Comparison of ENCODE assay signal across 1 cellular context in the genomic region with DNA sequence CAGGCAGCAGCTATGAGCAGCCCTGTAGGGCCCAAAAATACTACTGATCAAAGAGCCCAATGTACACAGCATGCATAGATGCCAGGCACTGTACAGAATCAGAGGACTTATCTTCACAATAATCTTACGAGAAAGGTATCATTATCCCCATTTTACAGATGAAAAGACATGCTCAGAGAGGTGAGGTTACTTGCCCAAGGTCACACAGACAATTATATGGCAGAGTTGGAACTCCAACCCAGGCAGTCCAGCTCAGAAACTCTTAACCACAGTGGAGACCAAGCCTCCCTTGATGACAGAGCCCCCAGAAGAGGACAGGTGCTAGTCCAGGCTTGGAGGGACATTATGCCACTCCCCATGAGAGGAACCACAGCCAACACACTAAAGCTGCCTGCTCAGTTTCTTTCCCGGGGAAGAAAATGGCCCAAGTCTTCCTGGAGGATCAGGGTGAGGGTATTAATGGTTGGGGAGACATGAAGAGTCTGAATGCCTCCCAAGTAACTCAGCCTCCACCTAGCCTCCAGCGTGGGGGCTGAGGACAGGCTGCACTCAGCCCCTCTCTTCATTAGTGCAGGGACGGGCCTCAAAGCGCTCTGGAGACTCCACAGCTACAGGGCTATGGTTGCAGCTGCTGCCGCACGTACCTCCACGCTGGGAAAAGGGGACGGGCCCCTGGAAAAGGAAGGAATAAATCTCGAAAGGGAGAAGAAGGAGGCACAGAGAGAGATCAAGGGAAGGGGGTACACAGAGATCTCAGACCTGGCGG.
TF ChIP-seq lines count a peak whose summit lies in the region.

No MANE protein-coding gene starts in this region.

TF ChIP-seq in SK-N-SH treated with all-trans-retinoic acid at 6 μM for 48 hours, 23 proteins besides CTCF, POLR2A, EP300 and RAD21 (continued from another document):
- no peak for TF ChIP-seq ARNTL (CRISPR knock-in tag; IDR thresholded peaks at IDR 0.05; ENCODE audit: borderline replicate concordance, low read depth)
- TF ChIP-seq, protein P1, sequence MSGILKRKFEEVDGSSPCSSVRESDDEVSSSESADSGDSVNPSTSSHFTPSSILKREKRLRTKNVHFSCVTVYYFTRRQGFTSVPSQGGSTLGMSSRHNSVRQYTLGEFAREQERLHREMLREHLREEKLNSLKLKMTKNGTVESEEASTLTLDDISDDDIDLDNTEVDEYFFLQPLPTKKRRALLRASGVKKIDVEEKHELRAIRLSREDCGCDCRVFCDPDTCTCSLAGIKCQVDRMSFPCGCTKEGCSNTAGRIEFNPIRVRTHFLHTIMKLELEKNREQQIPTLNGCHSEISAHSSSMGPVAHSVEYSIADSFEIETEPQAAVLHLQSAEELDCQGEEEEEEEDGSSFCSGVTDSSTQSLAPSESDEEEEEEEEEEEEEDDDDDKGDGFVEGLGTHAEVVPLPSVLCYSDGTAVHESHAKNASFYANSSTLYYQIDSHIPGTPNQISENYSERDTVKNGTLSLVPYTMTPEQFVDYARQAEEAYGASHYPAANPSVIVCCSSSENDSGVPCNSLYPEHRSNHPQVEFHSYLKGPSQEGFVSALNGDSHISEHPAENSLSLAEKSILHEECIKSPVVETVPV (CRISPR knock-in tag; IDR thresholded peaks at IDR 0.05) = no peak
- TF ChIP-seq ZNF565 (CRISPR knock-in tag; conservative IDR thresholded peaks at IDR 0.05; ENCODE audit: low read depth) = no peak
- no peak for TF ChIP-seq ESRRG (CRISPR knock-in tag; IDR thresholded peaks at IDR 0.05)
- TF ChIP-seq, protein P2, sequence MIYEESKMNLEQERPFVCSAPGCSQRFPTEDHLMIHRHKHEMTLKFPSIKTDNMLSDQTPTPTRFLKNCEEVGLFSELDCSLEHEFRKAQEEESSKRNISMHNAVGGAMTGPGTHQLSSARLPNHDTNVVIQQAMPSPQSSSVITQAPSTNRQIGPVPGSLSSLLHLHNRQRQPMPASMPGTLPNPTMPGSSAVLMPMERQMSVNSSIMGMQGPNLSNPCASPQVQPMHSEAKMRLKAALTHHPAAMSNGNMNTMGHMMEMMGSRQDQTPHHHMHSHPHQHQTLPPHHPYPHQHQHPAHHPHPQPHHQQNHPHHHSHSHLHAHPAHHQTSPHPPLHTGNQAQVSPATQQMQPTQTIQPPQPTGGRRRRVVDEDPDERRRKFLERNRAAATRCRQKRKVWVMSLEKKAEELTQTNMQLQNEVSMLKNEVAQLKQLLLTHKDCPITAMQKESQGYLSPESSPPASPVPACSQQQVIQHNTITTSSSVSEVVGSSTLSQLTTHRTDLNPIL (CRISPR knock-in tag; IDR thresholded peaks at IDR 0.05; ENCODE audit: low read depth) = no peak
